Comparison of ENCODE assay signal across 1 cellular context in genomic region chr10:33655165-33655815, GRCh38.
TF ChIP-seq lines count a peak whose summit lies in the region.

No MANE protein-coding gene starts in this region.

TF ChIP-seq in GM12878, 131 proteins besides CTCF, POLR2A, EP300 and RAD21 (continued from another document):
- TF ChIP-seq CEBPZ (IDR thresholded peaks at IDR 0.05; ENCODE audit: low read depth, low read length) (no peak), MYB (IDR thresholded peaks at IDR 0.05; ENCODE audit: borderline replicate concordance, low read depth, low read length) (no peak)
TF ChIP-seq in GM12878: peak in this region for 2.
